ENCODE assay signal across 21 cellular contexts in the genomic region with DNA sequence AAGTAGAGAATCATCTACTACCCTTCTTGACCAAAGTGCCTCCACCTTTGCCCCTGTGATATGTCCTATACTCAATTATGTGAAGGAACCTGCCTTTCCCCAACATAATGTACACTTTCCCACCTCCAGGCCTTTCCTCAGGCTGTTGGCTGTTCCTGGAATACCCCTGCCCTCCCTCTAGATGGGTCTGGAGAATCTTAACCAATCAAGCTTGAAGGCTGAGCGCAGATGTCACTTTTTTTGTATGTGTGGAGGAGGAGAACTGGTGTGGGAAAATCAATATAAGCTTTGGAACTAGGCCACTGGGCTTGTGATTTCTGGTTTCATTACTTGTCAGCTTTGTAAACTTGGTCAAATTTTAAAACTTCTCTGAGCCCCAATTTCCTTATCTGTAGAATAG.
"Had no signal": no experiment of that assay in that cellular context is flagged by ENCODE, and none has a peak within 500 bp of the region (broad histone marks: within the 10 kb centered on the region; RNA-seq: fewer than 3 reads in every experiment).

No MANE protein-coding gene starts in this region.

- ATAC-seq: activated CD8-positive, alpha-beta memory T cell treated with anti-CD3 and anti-CD28 coated beads, Interleukin-2, amount 10 ng/mL, durations not matched to agents 7 days and 5 days; activated naive CD4-positive, alpha-beta T cell treated with anti-CD3 and anti-CD28 coated beads, Interleukin-2, amount 50 U/mL, for 72 hours; natural killer cell; psoas muscle; sciatic nerve; stimulated activated naive B cell treated with anti-CD40 and anti-IgM and Interleukin-4, amounts not matched to agents 10 μg/mL and 1 μg/mL and 100 μg/mL, for 72 hours had no signal

- H3K9me3 ChIP-seq: psoas muscle, spleen had no signal

- H3K36me3 ChIP-seq: spleen had no signal

- H3K4me3 Mint-ChIP-seq: activated CD8-positive, alpha-beta memory T cell treated with anti-CD3 and anti-CD28 coated beads, Interleukin-2, amount 10 ng/mL, durations not matched to agents 7 days and 5 days; activated T-cell treated with anti-CD3 and anti-CD28 coated beads, Interleukin-2, amount 50 U/mL, for 24 hours; brain; natural killer cell; stimulated activated naive B cell treated with anti-CD40 and anti-IgM and Interleukin-4, amounts not matched to agents 10 μg/mL and 1 μg/mL and 100 μg/mL, for 72 hours; T-helper 2 cell treated with Interferon-gamma antibody and Interleukin-4, amounts not matched to agents 5 μg/mL and 100 μg/mL, for 36 hours had no signal

- H3K27ac ChIP-seq: psoas muscle, spleen had no signal

- H3K9me3 Mint-ChIP-seq: activated naive CD4-positive, alpha-beta T cell treated with anti-CD3 and anti-CD28 coated beads, Interleukin-2, amount 50 U/mL, for 72 hours; activated T-cell treated with anti-CD3 and anti-CD28 coated beads, Interleukin-2, amount 50 U/mL, for 24 hours; natural killer cell; stimulated activated naive B cell treated with anti-CD40 and anti-IgM and Interleukin-4, amounts not matched to agents 10 μg/mL and 1 μg/mL and 100 μg/mL, for 72 hours; T-helper 2 cell treated with Interferon-gamma antibody and Interleukin-4, amounts not matched to agents 5 μg/mL and 100 μg/mL, for 36 hours had no signal

- DNase-seq: activated CD4-positive, alpha-beta T cell treated with anti-CD3 and anti-CD28 coated beads, Interleukin-2, amount 50 U/mL, for 4 hours; activated CD4-positive, CD25-positive, alpha-beta regulatory T cell treated with anti-CD3 and anti-CD28 coated beads, Interleukin-2, amount 50 U/mL, for 72 hours; activated CD8-positive, alpha-beta memory T cell treated with anti-CD3 and anti-CD28 coated beads, Interleukin-2, amount 10 ng/mL, durations not matched to agents 7 days and 5 days; activated effector memory CD4-positive, alpha-beta T cell treated with anti-CD3 and anti-CD28 coated beads, Interleukin-2, amount 50 U/mL, for 16 hours; activated T-cell treated with anti-CD3 and anti-CD28 coated beads, Interleukin-2, amount 50 U/mL, for 24 hours; amniotic stem cell; cerebellar nuclear complex; natural killer cell; occipital lobe; psoas muscle; spleen; stimulated activated CD4-positive, alpha-beta T cell treated with anti-CD3 and anti-CD28 coated beads, Interleukin-1b, Interleukin-23, amount 100 ng/mL, for 48 hours; stimulated activated naive B cell treated with anti-CD40 and anti-IgM and Interleukin-4, amounts not matched to agents 10 μg/mL and 1 μg/mL and 100 μg/mL, for 72 hours; trophoblast cell had no signal

- H3K4me3 ChIP-seq: lung, psoas muscle, spleen had no signal

- H3K27ac Mint-ChIP-seq: activated CD8-positive, alpha-beta memory T cell treated with anti-CD3 and anti-CD28 coated beads, Interleukin-2, amount 10 ng/mL, durations not matched to agents 7 days and 5 days; activated naive CD4-positive, alpha-beta T cell treated with anti-CD3 and anti-CD28 coated beads, Interleukin-2, amount 50 U/mL, for 72 hours; activated T-cell treated with anti-CD3 and anti-CD28 coated beads, Interleukin-2, amount 50 U/mL, for 24 hours; brain; natural killer cell; stimulated activated naive B cell treated with anti-CD40 and anti-IgM and Interleukin-4, amounts not matched to agents 10 μg/mL and 1 μg/mL and 100 μg/mL, for 72 hours; T-helper 2 cell treated with Interferon-gamma antibody and Interleukin-4, amounts not matched to agents 5 μg/mL and 100 μg/mL, for 36 hours had no signal

- FAIRE-seq: endometrium, frontal cortex had no signal

- H3K27me3 Mint-ChIP-seq: stimulated activated naive B cell treated with anti-CD40 and anti-IgM and Interleukin-4, amounts not matched to agents 10 μg/mL and 1 μg/mL and 100 μg/mL, for 72 hours had no signal
